ENCODE assay signal across 1 cellular context in the genomic region with DNA sequence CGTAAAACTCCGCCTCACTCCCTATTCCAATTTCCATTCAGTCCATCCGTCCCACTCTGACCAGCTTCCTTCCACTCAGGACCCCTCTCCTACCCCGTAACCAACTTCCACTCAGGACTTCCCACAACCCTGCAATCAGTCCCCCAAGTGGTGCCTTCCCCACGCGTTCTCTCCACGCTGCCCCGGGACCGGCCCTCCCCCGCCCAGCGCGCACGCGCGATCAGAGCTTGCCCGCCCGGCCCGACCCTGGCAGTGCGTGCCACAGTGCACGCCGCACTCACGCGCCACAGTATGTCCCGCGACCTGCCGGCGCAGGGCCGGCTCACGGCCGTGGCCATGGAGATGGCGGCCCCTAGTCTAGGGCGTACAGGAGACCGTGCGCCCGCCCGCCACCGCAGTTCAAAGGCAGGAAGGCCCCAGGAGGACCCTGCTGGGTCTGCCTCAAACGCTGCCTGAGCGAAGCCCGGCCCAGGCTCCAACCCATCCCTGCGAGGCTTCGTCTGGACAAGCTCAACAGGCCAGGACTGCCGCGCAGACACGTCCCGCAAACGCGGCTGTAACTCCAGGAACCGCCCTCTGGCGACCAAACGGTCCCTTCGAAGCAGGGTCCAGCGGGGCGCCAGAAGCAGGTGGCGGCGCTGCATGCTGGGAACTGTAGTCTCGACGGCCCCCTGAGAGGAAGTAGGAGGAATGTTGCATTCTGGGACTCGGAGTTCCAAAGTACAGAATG.
TF ChIP-seq lines count a peak whose summit lies in the region.

A gene with protein sequence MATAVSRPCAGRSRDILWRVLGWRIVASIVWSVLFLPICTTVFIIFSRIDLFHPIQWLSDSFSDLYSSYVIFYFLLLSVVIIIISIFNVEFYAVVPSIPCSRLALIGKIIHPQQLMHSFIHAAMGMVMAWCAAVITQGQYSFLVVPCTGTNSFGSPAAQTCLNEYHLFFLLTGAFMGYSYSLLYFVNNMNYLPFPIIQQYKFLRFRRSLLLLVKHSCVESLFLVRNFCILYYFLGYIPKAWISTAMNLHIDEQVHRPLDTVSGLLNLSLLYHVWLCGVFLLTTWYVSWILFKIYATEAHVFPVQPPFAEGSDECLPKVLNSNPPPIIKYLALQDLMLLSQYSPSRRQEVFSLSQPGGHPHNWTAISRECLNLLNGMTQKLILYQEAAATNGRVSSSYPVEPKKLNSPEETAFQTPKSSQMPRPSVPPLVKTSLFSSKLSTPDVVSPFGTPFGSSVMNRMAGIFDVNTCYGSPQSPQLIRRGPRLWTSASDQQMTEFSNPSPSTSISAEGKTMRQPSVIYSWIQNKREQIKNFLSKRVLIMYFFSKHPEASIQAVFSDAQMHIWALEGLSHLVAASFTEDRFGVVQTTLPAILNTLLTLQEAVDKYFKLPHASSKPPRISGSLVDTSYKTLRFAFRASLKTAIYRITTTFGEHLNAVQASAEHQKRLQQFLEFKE (minus strand): TSS at position 373 of the 730 bp plus-strand sequence. CDS start 35 bp downstream, at position 338.

TF ChIP-seq in HepG2, 621 proteins besides CTCF, POLR2A, EP300 and RAD21 (continued from another document and continues in another):
- TF ChIP-seq ZSCAN31 (CRISPR knock-in tag; IDR thresholded peaks at IDR 0.05; ENCODE audit: low read depth) (peak; percentile 98), NFKBIZ (CRISPR knock-in tag; IDR thresholded peaks at IDR 0.05) (peak; percentile 84; the same call in 1 of the 2 replicates), CENPT (CRISPR knock-in tag; IDR thresholded peaks at IDR 0.05; ENCODE audit: low read depth) (no peak), HHEX (CRISPR knock-in tag; IDR thresholded peaks at IDR 0.05) (no peak), DNMT3B (CRISPR knock-in tag; conservative IDR thresholded peaks at IDR 0.05) (no peak), ZNF878 (CRISPR knock-in tag; IDR thresholded peaks at IDR 0.05) (0 out of 2 replicates have a peak, but pooled peaks have one; percentile 67), HNRNPLL (IDR thresholded peaks at IDR 0.05; ENCODE audit: low read depth, low read length, poor library complexity, severe bottlenecking) (peak; percentile 84), DR1 (CRISPR knock-in tag; IDR thresholded peaks at IDR 0.05) (peak; percentile 84), MIXL1 (CRISPR knock-in tag; IDR thresholded peaks at IDR 0.05) (peak; percentile 48), FOXJ3 (CRISPR knock-in tag; IDR thresholded peaks at IDR 0.05; ENCODE audit: borderline replicate concordance) (peak; percentile 72; the same call in 1 of the 2 replicates), ZNF777 (CRISPR knock-in tag; IDR thresholded peaks at IDR 0.05) (0 out of 2 replicates have a peak, but pooled peaks have one; percentile 53), ZNF703 (CRISPR knock-in tag; IDR thresholded peaks at IDR 0.05; ENCODE audit: borderline replicate concordance) (no peak), ZNF83 (CRISPR knock-in tag; IDR thresholded peaks at IDR 0.05; ENCODE audit: borderline replicate concordance) (peak; percentile 70; the same call in 1 of the 2 replicates), RAD51 (IDR thresholded peaks at IDR 0.05; ENCODE audit: borderline replicate concordance) (no peak), MBNL3 (CRISPR knock-in tag; conservative IDR thresholded peaks at IDR 0.05) (no peak), NR2F1 (CRISPR knock-in tag; IDR thresholded peaks at IDR 0.05) (no peak; a peak in 2 of 4 replicates), ZNF292 (CRISPR knock-in tag; IDR thresholded peaks at IDR 0.05; ENCODE audit: borderline replicate concordance, low read depth) (no peak), NFE2L1 (CRISPR knock-in tag; IDR thresholded peaks at IDR 0.05; ENCODE audit: borderline replicate concordance) (no peak; the same call in 1 of the 2 replicates), ADNP (CRISPR knock-in tag; IDR thresholded peaks at IDR 0.05) (no peak), HIVEP1 (CRISPR knock-in tag; IDR thresholded peaks at IDR 0.05) (peak; percentile 92), JARID2 (CRISPR knock-in tag; IDR thresholded peaks at IDR 0.05; ENCODE audit: insufficient replicate concordance) (peak; percentile 76), ZNF282 (IDR thresholded peaks at IDR 0.05; ENCODE audit: partially characterized antibody) (no peak), KLF16 (CRISPR knock-in tag; IDR thresholded peaks at IDR 0.05) (peak in 1 of 2 experiments; percentile 88; a peak in 2 of 4 replicates), FOXO1 (CRISPR knock-in tag; IDR thresholded peaks at IDR 0.05) (no peak; the same call in none of the 2 replicates), ZNF207 (IDR thresholded peaks at IDR 0.05; ENCODE audit: borderline replicate concordance) (no peak), JDP2 (CRISPR knock-in tag; IDR thresholded peaks at IDR 0.05; ENCODE audit: borderline replicate concordance) (no peak), TGIF2 (CRISPR knock-in tag; IDR thresholded peaks at IDR 0.05) (no peak; the same call in 1 of the 2 replicates), ZNF136 (CRISPR knock-in tag; IDR thresholded peaks at IDR 0.05; ENCODE audit: low read depth) (peak; percentile 76; the same call in 1 of the 2 replicates), FOXK2 (IDR thresholded peaks at IDR 0.05) (no peak), ATRX (CRISPR knock-in tag; IDR thresholded peaks at IDR 0.05; ENCODE audit: borderline replicate concordance) (no peak), ESRRA (CRISPR knock-in tag; IDR thresholded peaks at IDR 0.05; ENCODE audit: low read depth) (peak; percentile 74; the same call in 1 of the 2 replicates), BCL6 (CRISPR knock-in tag; IDR thresholded peaks at IDR 0.05) (peak; percentile 57), MBD4 (IDR thresholded peaks at IDR 0.05; ENCODE audit: borderline replicate concordance, low read length) (no peak), ZNF468 (CRISPR knock-in tag; IDR thresholded peaks at IDR 0.05) (no peak), ZNF883 (CRISPR knock-in tag; IDR thresholded peaks at IDR 0.05; ENCODE audit: not compliant biosample characterization) (peak; percentile 86), ZNF552 (CRISPR knock-in tag; IDR thresholded peaks at IDR 0.05; ENCODE audit: borderline replicate concordance) (peak; percentile 90), ZC3H13 (CRISPR knock-in tag; IDR thresholded peaks at IDR 0.05) (peak; percentile 58; the same call in 1 of the 2 replicates), TCF12 (IDR thresholded peaks at IDR 0.05) (no peak), TCF12 (CRISPR knock-in tag; IDR thresholded peaks at IDR 0.05) (peak; percentile 77; the same call in 1 of the 2 replicates), YEATS2 (CRISPR knock-in tag; IDR thresholded peaks at IDR 0.05; ENCODE audit: borderline replicate concordance) (peak; percentile 95), SOX5 (CRISPR knock-in tag; IDR thresholded peaks at IDR 0.05; ENCODE audit: borderline replicate concordance) (0 out of 2 replicates have a peak, but pooled peaks have one; percentile 37)
- TF ChIP-seq, protein P1, sequence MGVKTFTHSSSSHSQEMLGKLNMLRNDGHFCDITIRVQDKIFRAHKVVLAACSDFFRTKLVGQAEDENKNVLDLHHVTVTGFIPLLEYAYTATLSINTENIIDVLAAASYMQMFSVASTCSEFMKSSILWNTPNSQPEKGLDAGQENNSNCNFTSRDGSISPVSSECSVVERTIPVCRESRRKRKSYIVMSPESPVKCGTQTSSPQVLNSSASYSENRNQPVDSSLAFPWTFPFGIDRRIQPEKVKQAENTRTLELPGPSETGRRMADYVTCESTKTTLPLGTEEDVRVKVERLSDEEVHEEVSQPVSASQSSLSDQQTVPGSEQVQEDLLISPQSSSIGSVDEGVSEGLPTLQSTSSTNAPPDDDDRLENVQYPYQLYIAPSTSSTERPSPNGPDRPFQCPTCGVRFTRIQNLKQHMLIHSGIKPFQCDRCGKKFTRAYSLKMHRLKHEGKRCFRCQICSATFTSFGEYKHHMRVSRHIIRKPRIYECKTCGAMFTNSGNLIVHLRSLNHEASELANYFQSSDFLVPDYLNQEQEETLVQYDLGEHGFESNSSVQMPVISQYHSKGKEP (CRISPR knock-in tag; IDR thresholded peaks at IDR 0.05): no peak; the same call in 1 of the 2 replicates
- TF ChIP-seq, protein P2, sequence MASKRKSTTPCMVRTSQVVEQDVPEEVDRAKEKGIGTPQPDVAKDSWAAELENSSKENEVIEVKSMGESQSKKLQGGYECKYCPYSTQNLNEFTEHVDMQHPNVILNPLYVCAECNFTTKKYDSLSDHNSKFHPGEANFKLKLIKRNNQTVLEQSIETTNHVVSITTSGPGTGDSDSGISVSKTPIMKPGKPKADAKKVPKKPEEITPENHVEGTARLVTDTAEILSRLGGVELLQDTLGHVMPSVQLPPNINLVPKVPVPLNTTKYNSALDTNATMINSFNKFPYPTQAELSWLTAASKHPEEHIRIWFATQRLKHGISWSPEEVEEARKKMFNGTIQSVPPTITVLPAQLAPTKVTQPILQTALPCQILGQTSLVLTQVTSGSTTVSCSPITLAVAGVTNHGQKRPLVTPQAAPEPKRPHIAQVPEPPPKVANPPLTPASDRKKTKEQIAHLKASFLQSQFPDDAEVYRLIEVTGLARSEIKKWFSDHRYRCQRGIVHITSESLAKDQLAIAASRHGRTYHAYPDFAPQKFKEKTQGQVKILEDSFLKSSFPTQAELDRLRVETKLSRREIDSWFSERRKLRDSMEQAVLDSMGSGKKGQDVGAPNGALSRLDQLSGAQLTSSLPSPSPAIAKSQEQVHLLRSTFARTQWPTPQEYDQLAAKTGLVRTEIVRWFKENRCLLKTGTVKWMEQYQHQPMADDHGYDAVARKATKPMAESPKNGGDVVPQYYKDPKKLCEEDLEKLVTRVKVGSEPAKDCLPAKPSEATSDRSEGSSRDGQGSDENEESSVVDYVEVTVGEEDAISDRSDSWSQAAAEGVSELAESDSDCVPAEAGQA (IDR thresholded peaks at IDR 0.05; ENCODE audit: low read depth): peak; percentile 53; the same call in 1 of the 2 replicates
- TF ChIP-seq, protein P2 (CRISPR knock-in tag; IDR thresholded peaks at IDR 0.05; ENCODE audit: borderline replicate concordance): peak; percentile 68
- TF ChIP-seq, protein P3, sequence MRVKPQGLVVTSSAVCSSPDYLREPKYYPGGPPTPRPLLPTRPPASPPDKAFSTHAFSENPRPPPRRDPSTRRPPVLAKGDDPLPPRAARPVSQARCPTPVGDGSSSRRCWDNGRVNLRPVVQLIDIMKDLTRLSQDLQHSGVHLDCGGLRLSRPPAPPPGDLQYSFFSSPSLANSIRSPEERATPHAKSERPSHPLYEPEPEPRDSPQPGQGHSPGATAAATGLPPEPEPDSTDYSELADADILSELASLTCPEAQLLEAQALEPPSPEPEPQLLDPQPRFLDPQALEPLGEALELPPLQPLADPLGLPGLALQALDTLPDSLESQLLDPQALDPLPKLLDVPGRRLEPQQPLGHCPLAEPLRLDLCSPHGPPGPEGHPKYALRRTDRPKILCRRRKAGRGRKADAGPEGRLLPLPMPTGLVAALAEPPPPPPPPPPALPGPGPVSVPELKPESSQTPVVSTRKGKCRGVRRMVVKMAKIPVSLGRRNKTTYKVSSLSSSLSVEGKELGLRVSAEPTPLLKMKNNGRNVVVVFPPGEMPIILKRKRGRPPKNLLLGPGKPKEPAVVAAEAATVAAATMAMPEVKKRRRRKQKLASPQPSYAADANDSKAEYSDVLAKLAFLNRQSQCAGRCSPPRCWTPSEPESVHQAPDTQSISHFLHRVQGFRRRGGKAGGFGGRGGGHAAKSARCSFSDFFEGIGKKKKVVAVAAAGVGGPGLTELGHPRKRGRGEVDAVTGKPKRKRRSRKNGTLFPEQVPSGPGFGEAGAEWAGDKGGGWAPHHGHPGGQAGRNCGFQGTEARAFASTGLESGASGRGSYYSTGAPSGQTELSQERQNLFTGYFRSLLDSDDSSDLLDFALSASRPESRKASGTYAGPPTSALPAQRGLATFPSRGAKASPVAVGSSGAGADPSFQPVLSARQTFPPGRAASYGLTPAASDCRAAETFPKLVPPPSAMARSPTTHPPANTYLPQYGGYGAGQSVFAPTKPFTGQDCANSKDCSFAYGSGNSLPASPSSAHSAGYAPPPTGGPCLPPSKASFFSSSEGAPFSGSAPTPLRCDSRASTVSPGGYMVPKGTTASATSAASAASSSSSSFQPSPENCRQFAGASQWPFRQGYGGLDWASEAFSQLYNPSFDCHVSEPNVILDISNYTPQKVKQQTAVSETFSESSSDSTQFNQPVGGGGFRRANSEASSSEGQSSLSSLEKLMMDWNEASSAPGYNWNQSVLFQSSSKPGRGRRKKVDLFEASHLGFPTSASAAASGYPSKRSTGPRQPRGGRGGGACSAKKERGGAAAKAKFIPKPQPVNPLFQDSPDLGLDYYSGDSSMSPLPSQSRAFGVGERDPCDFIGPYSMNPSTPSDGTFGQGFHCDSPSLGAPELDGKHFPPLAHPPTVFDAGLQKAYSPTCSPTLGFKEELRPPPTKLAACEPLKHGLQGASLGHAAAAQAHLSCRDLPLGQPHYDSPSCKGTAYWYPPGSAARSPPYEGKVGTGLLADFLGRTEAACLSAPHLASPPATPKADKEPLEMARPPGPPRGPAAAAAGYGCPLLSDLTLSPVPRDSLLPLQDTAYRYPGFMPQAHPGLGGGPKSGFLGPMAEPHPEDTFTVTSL (CRISPR knock-in tag; IDR thresholded peaks at IDR 0.05; ENCODE audit: borderline replicate concordance): no peak; the same call in none of the 2 replicates
- TF ChIP-seq, protein P4, sequence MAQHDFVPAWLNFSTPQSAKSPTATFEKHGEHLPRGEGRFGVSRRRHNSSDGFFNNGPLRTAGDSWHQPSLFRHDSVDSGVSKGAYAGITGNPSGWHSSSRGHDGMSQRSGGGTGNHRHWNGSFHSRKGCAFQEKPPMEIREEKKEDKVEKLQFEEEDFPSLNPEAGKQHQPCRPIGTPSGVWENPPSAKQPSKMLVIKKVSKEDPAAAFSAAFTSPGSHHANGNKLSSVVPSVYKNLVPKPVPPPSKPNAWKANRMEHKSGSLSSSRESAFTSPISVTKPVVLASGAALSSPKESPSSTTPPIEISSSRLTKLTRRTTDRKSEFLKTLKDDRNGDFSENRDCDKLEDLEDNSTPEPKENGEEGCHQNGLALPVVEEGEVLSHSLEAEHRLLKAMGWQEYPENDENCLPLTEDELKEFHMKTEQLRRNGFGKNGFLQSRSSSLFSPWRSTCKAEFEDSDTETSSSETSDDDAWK (CRISPR knock-in tag; IDR thresholded peaks at IDR 0.05): no peak
